In genomic region chr4:152385551-152385950, GRCh38 we compare ENCODE assay signal across 8 cellular contexts.
DNase-seq lines count a peak whose midpoint lies in the region; ATAC-seq and TF ChIP-seq lines count a peak whose summit lies in the region.

No MANE protein-coding gene starts in this region.

- no TSS peak for BruUV-seq in mammary epithelial cell (replicated peaks; lab: Mats Ljungman, UMichigan)

- peak; percentile 23 for DNase-seq in D341Med (ENCODE audit: low spot score)
- DNase-seq in mammary epithelial cell = no peak
- no peak for DNase-seq in nucleus accumbens (lab: John Stamatoyannopoulos, UW)
- no peak for DNase-seq in occipital lobe (lab: John Stamatoyannopoulos, UW)
- DNase-seq in NCI-H1048 (lab: John Stamatoyannopoulos, UW) = no peak

- no peak overlapping the region for H3K27ac Mint-ChIP-seq in nephron

- H3K4me1 Mint-ChIP-seq in nephron = peaks cover 10% of the 10 kb centered on the region

- H3K9me3 ChIP-seq in mammary epithelial cell (replicated peaks; ENCODE audit: insufficient read depth, low read length) = no peaks in the 10 kb centered on the region

- H3K9ac ChIP-seq in KMS-11 (no peak overlapping the region), mammary epithelial cell (ENCODE audit: insufficient read depth, low read length) (no peak overlapping the region)

- no peaks in the 10 kb centered on the region for H3K36me3 Mint-ChIP-seq in nephron (ENCODE audit: low read depth)

- H3K27ac ChIP-seq in KMS-11 = no peak overlapping the region
- H3K27ac ChIP-seq in mammary epithelial cell (ENCODE audit: insufficient read depth, low read depth, low read length) = no peak overlapping the region

- H3K36me3 ChIP-seq in KMS-11 (ENCODE audit: insufficient read depth) (no peaks in the 10 kb centered on the region), mammary epithelial cell (ENCODE audit: insufficient read depth, low read length) (peaks cover 2% of the 10 kb centered on the region)

- in situ Hi-C loops in mammary epithelial cell (cut with MboI; ENCODE audit: low sequenced_read_pairs in 2 of 2) = loop anchor here in 1 of 2 donors (25.0 kb wide), 1 partner anchor 1273 kb away; no protein-coding TSS in a partner anchor

- intact Hi-C loops in mammary epithelial cell (cut with micrococcal nuclease) = no loop called here

- no peak overlapping the region for H2AFZ ChIP-seq in KMS-11 (ENCODE audit: low read depth)
- no peak overlapping the region for H2AFZ ChIP-seq in mammary epithelial cell (ENCODE audit: low read depth, low read length)

- H3K9me3 Mint-ChIP-seq in nephron = no peaks in the 10 kb centered on the region

- H3K4me3 Mint-ChIP-seq in nephron = no peak overlapping the region

- H3K4me3 ChIP-seq in KMS-11 (IDR thresholded peaks at IDR 0.05; ENCODE audit: insufficient read depth, low read depth, low read length) = no peak overlapping the region
- H3K4me3 ChIP-seq in mammary epithelial cell (replicated peaks in 1 of 3; ENCODE audit: insufficient read depth in 1 of 3, low read depth in 2 of 3, low read length in 3 of 3) = no peak overlapping the region

- TF ChIP-seq CTCF in KMS-11 (conservative IDR thresholded peaks at IDR 0.05; ENCODE audit: low read depth, low read length) (peak; percentile 70), mammary epithelial cell (conservative IDR thresholded peaks at IDR 0.05 in 1 of 2, IDR thresholded peaks at IDR 0.05 in 1 of 2; ENCODE audit: extremely low read depth in 1 of 2, insufficient read depth in 1 of 2, low read depth in 1 of 2, low read length in 2 of 2) (peak; percentile 60 to 62), nephron (IDR thresholded peaks at IDR 0.05; ENCODE audit: unreplicated experiment in 3 of 3) (peak; percentile 63 to 71 (median 69))

- dilution Hi-C loops in mammary epithelial cell (cut with HindIII; ENCODE audit: low sequenced_read_pairs) = no loop called here

- 6% methylated on average over 1 of the region's 1 CpG for WGBS in mammary epithelial cell (ENCODE audit: low coverage, missing lambda C conversion rate)

- H3K27me3 ChIP-seq in KMS-11 (ENCODE audit: insufficient read depth, low read depth) (no peaks in the 10 kb centered on the region), mammary epithelial cell (ENCODE audit: insufficient read depth, low read length) (no peaks in the 10 kb centered on the region)

- H3K79me2 ChIP-seq in KMS-11 (ENCODE audit: insufficient read depth, low read depth) (no peaks in the 10 kb centered on the region), mammary epithelial cell (ENCODE audit: insufficient read depth, low read length) (peaks cover 34% of the 10 kb centered on the region)

- CTCF ChIA-PET in mammary epithelial cell (lab: Charles Lee; ENCODE audit: low non-redundant PET) = interaction anchor here (0.6 kb wide), 2 partner anchors 394 to 844 kb away, joined by 4 to 6 read pairs; partner anchors contain the start of gene TIGD4

- H3K27me3 Mint-ChIP-seq in nephron (ENCODE audit: low read depth) = no peaks in the 10 kb centered on the region

- no peak for ATAC-seq in GM21515 (IDR thresholded peaks at IDR 0.05; ENCODE audit: unreplicated experiment)

- no peaks in the 10 kb centered on the region for H4K20me1 ChIP-seq in KMS-11 (ENCODE audit: insufficient read depth)
- H4K20me1 ChIP-seq in mammary epithelial cell (ENCODE audit: insufficient read depth, low read length) = no peaks in the 10 kb centered on the region

- no peak overlapping the region for H3K4me2 ChIP-seq in KMS-11
- H3K4me2 ChIP-seq in mammary epithelial cell (ENCODE audit: insufficient read depth, low read depth, low read length) = no peak overlapping the region

- H3K4me1 ChIP-seq in KMS-11 (ENCODE audit: low read depth, poor library complexity, severe bottlenecking) (peaks cover 9% of the 10 kb centered on the region), mammary epithelial cell (ENCODE audit: insufficient read depth, low read length) (no peaks in the 10 kb centered on the region)
